25 cellular contexts compared by ENCODE assay signal in genomic region chr18:60981651-60982050, GRCh38.
"Had no signal": no experiment of that assay in that cellular context is flagged by ENCODE, and none has a peak within 500 bp of the region (broad histone marks: within the 10 kb centered on the region; RNA-seq: fewer than 3 reads in every experiment).

No MANE protein-coding gene starts in this region.

- H3K4me3 ChIP-seq: esophagus muscularis mucosa, hepatocyte, sigmoid colon, smooth muscle cell, upper lobe of left lung had no signal

- H3K9me3 ChIP-seq: esophagus muscularis mucosa, sigmoid colon, upper lobe of left lung had no signal

- H3K4me1 ChIP-seq: esophagus muscularis mucosa, sigmoid colon, upper lobe of left lung had no signal

- H3K36me3 ChIP-seq: brain microvascular endothelial cell, esophagus muscularis mucosa, sigmoid colon, upper lobe of left lung had no signal

- H3K9me3 Mint-ChIP-seq: activated naive CD4-positive, alpha-beta T cell treated with anti-CD3 and anti-CD28 coated beads for 36 hours; T-helper 1 cell treated with Interleukin-12 subunit alpha and Interleukin-12 subunit beta and Interleukin-4 antibody, amounts not matched to agents 30 μg/mL and 1 μg/mL, for 36 hours had no signal

- H3K36me3 Mint-ChIP-seq: activated naive CD8-positive, alpha-beta T cell treated with anti-CD3 and anti-CD28 coated beads, Interleukin-2, amount 10 ng/mL, durations not matched to agents 7 days and 5 days; immature natural killer cell; memory B cell; natural killer cell treated with Interleukin-12 subunit alpha and Interleukin-12 subunit beta and Interleukin-15 and Interleukin-18, amount 100 ng/mL, for 72 hours had no signal

- H3K27ac ChIP-seq: brain microvascular endothelial cell, esophagus muscularis mucosa, hepatocyte, sigmoid colon, upper lobe of left lung had no signal

- ATAC-seq: natural killer cell treated with Interleukin-12 subunit alpha and Interleukin-12 subunit beta and Interleukin-15 and Interleukin-18, amount 100 ng/mL, for 72 hours had no signal

- H3K27ac Mint-ChIP-seq: activated naive CD4-positive, alpha-beta T cell treated with anti-CD3 and anti-CD28 coated beads for 36 hours; activated naive CD8-positive, alpha-beta T cell treated with anti-CD3 and anti-CD28 coated beads, Interleukin-2, amount 10 ng/mL, durations not matched to agents 7 days and 5 days; immature natural killer cell; memory B cell; natural killer cell treated with Interleukin-12 subunit alpha and Interleukin-12 subunit beta and Interleukin-15 and Interleukin-18, amount 100 ng/mL, for 72 hours; T-helper 1 cell treated with Interleukin-12 subunit alpha and Interleukin-12 subunit beta and Interleukin-4 antibody, amounts not matched to agents 30 μg/mL and 1 μg/mL, for 36 hours had no signal

- H3K4me3 Mint-ChIP-seq: activated naive CD4-positive, alpha-beta T cell treated with anti-CD3 and anti-CD28 coated beads for 36 hours; activated naive CD8-positive, alpha-beta T cell treated with anti-CD3 and anti-CD28 coated beads, Interleukin-2, amount 10 ng/mL, durations not matched to agents 7 days and 5 days; immature natural killer cell; memory B cell; natural killer cell treated with Interleukin-12 subunit alpha and Interleukin-12 subunit beta and Interleukin-15 and Interleukin-18, amount 100 ng/mL, for 72 hours; T-helper 1 cell treated with Interleukin-12 subunit alpha and Interleukin-12 subunit beta and Interleukin-4 antibody, amounts not matched to agents 30 μg/mL and 1 μg/mL, for 36 hours had no signal

- H3K4me1 Mint-ChIP-seq: activated naive CD8-positive, alpha-beta T cell treated with anti-CD3 and anti-CD28 coated beads, Interleukin-2, amount 10 ng/mL, durations not matched to agents 7 days and 5 days; immature natural killer cell; memory B cell had no signal

- H3K27me3 ChIP-seq: brain microvascular endothelial cell, esophagus muscularis mucosa, hepatocyte, sigmoid colon, upper lobe of left lung had no signal

- H3K27me3 Mint-ChIP-seq: activated naive CD8-positive, alpha-beta T cell treated with anti-CD3 and anti-CD28 coated beads, Interleukin-2, amount 10 ng/mL, durations not matched to agents 7 days and 5 days; memory B cell; natural killer cell treated with Interleukin-12 subunit alpha and Interleukin-12 subunit beta and Interleukin-15 and Interleukin-18, amount 100 ng/mL, for 72 hours had no signal

- DNase-seq: activated CD4-positive, alpha-beta T cell treated with anti-CD3 and anti-CD28 coated beads for 4 hours; activated CD4-positive, alpha-beta T cell treated with anti-CD3 and anti-CD28 coated beads, Interleukin-2, amount 50 U/mL, for 48 hours; activated CD4-positive, CD25-positive, alpha-beta regulatory T cell; activated effector memory CD4-positive, alpha-beta T cell treated with Interleukin-2 at 50 U/mL for 16 hours; activated naive CD4-positive, alpha-beta T cell treated with anti-CD3 and anti-CD28 coated beads for 36 hours; activated naive CD8-positive, alpha-beta T cell treated with anti-CD3 and anti-CD28 coated beads, Interleukin-2, amount 10 ng/mL, durations not matched to agents 7 days and 5 days; activated T-cell treated with anti-CD3 and anti-CD28 coated beads, Interleukin-2, amount 50 U/mL, for 48 hours; amniotic stem cell; brain microvascular endothelial cell; caudate nucleus; effector memory CD4-positive, alpha-beta T cell; foreskin fibroblast; immature natural killer cell; posterior cingulate gyrus; sigmoid colon; stimulated activated CD4-positive, alpha-beta T cell treated with anti-CD3 and anti-CD28 coated beads, Interleukin-15, amount 100 ng/mL, for 24 hours; stimulated activated CD8-positive, alpha-beta memory T cell treated with anti-CD3 and anti-CD28 coated beads, Interleukin-4, amount 100 ng/mL, for 48 hours; stimulated activated naive CD4-positive, alpha-beta T cell; upper lobe of left lung had no signal
